ENCODE assay signal across 8 cellular contexts in genomic region chrX:10636337-10636736, GRCh38. TPM values are rescaled to one million over a fixed set of nuclear protein-coding genes. Genes with fewer than 3 reads are reported as not detected.
DNase-seq lines count a peak whose midpoint lies in the region; ATAC-seq and TF ChIP-seq lines count a peak whose summit lies in the region.

No MANE protein-coding gene starts in this region.

- no peak overlapping the region for H3K27ac ChIP-seq in C4-2B
- H3K27ac ChIP-seq in right lobe of liver, result no peak overlapping the region
- H3K27ac ChIP-seq in gastrocnemius medialis, result no peak overlapping the region

- H3K4me1 Mint-ChIP-seq in brain, result peaks cover 42% of the 10 kb centered on the region

- H3K4me3 ChIP-seq in MG63 (no peak overlapping the region), right lobe of liver (no peak overlapping the region), gastrocnemius medialis (no peak overlapping the region)

- H3K36me3 ChIP-seq in MG63 (no peaks in the 10 kb centered on the region), right lobe of liver (no peaks in the 10 kb centered on the region), gastrocnemius medialis (no peaks in the 10 kb centered on the region)

- H3K27ac Mint-ChIP-seq in brain, result peak overlapping the region; percentile 62 to 92 (median 81)

- no peak for TF ChIP-seq POLR2A in right lobe of liver (IDR thresholded peaks at IDR 0.05)
- TF ChIP-seq POLR2A in gastrocnemius medialis (IDR thresholded peaks at IDR 0.05), result no peak

- H3K9me3 ChIP-seq in MG63 (no peaks in the 10 kb centered on the region), right lobe of liver (no peaks in the 10 kb centered on the region), gastrocnemius medialis (no peaks in the 10 kb centered on the region)

- intact Hi-C loops in right lobe of liver (cut with DNase I) (no loop called here), gastrocnemius medialis (cut with DNase I; ENCODE audit: low total_unique reads) (loop anchor here (5.0 kb wide), 1 partner anchor 449 kb away; no protein-coding TSS in a partner anchor)

- H3K9me3 Mint-ChIP-seq in brain, result peaks cover 8 to 23% (median 20%) of the 10 kb centered on the region in 5 experiments

- H3K27me3 Mint-ChIP-seq in brain, result no peaks in the 10 kb centered on the region

- H3K27me3 ChIP-seq in MG63 (no peaks in the 10 kb centered on the region), right lobe of liver (no peaks in the 10 kb centered on the region), gastrocnemius medialis (no peaks in the 10 kb centered on the region)

- peak overlapping the region; percentile 57 to 71 (median 67) for H3K4me3 Mint-ChIP-seq in brain

- ATAC-seq in right lobe of liver (peak; percentile 83 to 97 (median 85)), GM21737 (IDR thresholded peaks at IDR 0.05; ENCODE audit: unreplicated experiment) (no peak), HG02852 (IDR thresholded peaks at IDR 0.05; ENCODE audit: unreplicated experiment) (no peak), gastrocnemius medialis (no peak)

- H3K36me3 Mint-ChIP-seq in brain, result peaks cover 31% of the 10 kb centered on the region

- peak; percentile 49 for TF ChIP-seq CTCF in C4-2B (conservative IDR thresholded peaks at IDR 0.05)
- TF ChIP-seq CTCF in brain (conservative IDR thresholded peaks at IDR 0.05), result peak; percentile 63 to 70
- TF ChIP-seq CTCF in right lobe of liver (IDR thresholded peaks at IDR 0.05), result peak; percentile 49 to 66 (median 62)
- TF ChIP-seq CTCF in gastrocnemius medialis (IDR thresholded peaks at IDR 0.05 in 4 of 5, conservative IDR thresholded peaks at IDR 0.05 in 1 of 5), result peak in 2 of 5 experiments; percentile 27 to 35

- no peaks in the 10 kb centered on the region for H3K4me1 ChIP-seq in right lobe of liver
- H3K4me1 ChIP-seq in gastrocnemius medialis, result no peaks in the 10 kb centered on the region

- 7% methylated on average over 3 of the region's 3 CpGs for WGBS in right lobe of liver (ENCODE audit: insufficient coverage, low coverage, low lambda C conversion rate, missing lambda C conversion rate)

- DNase-seq in MG63 (peak; percentile 50), right lobe of liver (no peak), NCI-H2029 treated with DMSO at 0.1 percent for 48 hours (lab: John Stamatoyannopoulos, UW) (no peak), gastrocnemius medialis (no peak)

- in situ Hi-C loops in gastrocnemius medialis (cut with MboI; ENCODE audit: low sequenced_read_pairs in 4 of 4), result no loop called here

RNA-seq across cellular contexts. Expression of gene MID1, which starts 16.0 kb away (rescaled TPM):
- total RNA-seq in MG63 (2014; rRNA removed; shearing (Covaris generic); ENCODE audit: low replicate concordance), result 5.2 and 7.0 TPM in 2 replicates
- polyA plus RNA-seq in brain (ENCODE audit: insufficient read depth, low read depth, low replicate concordance), result 7.4 TPM
- total RNA-seq in right lobe of liver, result 1 to 10 TPM; 2.2 to 10.0 (median 4.6) TPM
- total RNA-seq in gastrocnemius medialis, result 1 to 10 TPM in 3 of 4 donors, under 1 TPM in 1; 0.91 to 1.9 (median 1.8) TPM

Comparison
In these comparisons a context has a peak if more than half of its experiments do, and no peak if none do; other contexts are left out.
1. ATAC-seq: peak in right lobe of liver (4 of 4); none in GM21737 (single experiment), HG02852 (single experiment) and gastrocnemius medialis (0 of 2).